ENCODE assay signal across 16 cellular contexts in genomic region chr1:215539803-215540575, GRCh38. TPM values are rescaled to one million over a fixed set of nuclear protein-coding genes. Genes with fewer than 3 reads are reported as not detected.
DNase-seq lines count a peak whose midpoint lies in the region; ATAC-seq and TF ChIP-seq lines count a peak whose summit lies in the region.
"Had no signal": no experiment of that assay in that cellular context is flagged by ENCODE, and none has a peak within 500 bp of the region (broad histone marks: within the 10 kb centered on the region; RNA-seq: fewer than 3 reads in every experiment).

No MANE protein-coding gene starts in this region.

- peaks cover 0 to 3% of the 10 kb centered on the region in 2 donors for H3K4me1 ChIP-seq in breast epithelium
- H3K4me1 ChIP-seq in prostate gland (replicated peaks): peaks cover 12% of the 10 kb centered on the region

- DNase-seq in EL: peak; percentile 34
- DNase-seq in NCI-H2171 treated with DMSO at 0.1 percent for 48 hours (lab: John Stamatoyannopoulos, UW): peak; percentile 90
- peak; percentile 60 to 64 for DNase-seq in breast epithelium (ENCODE audit: low spot score in 2 of 2)
- peak; percentile 85 for DNase-seq in prostate gland (ENCODE audit: low spot score)
- no peak for DNase-seq in NCI-H146 treated with DMSO at 0.1 percent for 48 hours (lab: John Stamatoyannopoulos, UW; ENCODE audit: unreplicated experiment)
- DNase-seq in GDM1 (lab: John Stamatoyannopoulos, UW): no peak
- DNase-seq: activated CD4-positive, alpha-beta T cell treated with anti-CD3 and anti-CD28 coated beads, Interleukin-2, amount 50 U/mL, for 48 hours; CD4-positive, alpha-beta T cell; cortex of kidney; H9; Karpas-422; left ventricle myocardium superior had no signal

- H3K4me3 ChIP-seq in breast epithelium (no peak overlapping the region), prostate gland (no peak overlapping the region)
- H3K4me3 ChIP-seq: gastroesophageal sphincter had no signal

- peak overlapping the region; percentile 15 to 46 for H3K27ac ChIP-seq in breast epithelium
- H3K27ac ChIP-seq in prostate gland: peak overlapping the region; percentile 27 to 39

- WGBS in prostate gland: 3% methylated on average over 5 of the region's 5 CpGs

- intact Hi-C loops in breast epithelium (cut with DNase I; ENCODE audit: low total_unique reads): no loop called here
- intact Hi-C loops in prostate gland (cut with DNase I): no loop called here

- H3K9me3 ChIP-seq in breast epithelium (peaks cover 0 to 5% of the 10 kb centered on the region in 2 donors), prostate gland (no peaks in the 10 kb centered on the region)

- H3K27me3 ChIP-seq in breast epithelium (no peaks in the 10 kb centered on the region), prostate gland (replicated peaks; ENCODE audit: insufficient read depth) (no peaks in the 10 kb centered on the region)
- H3K27me3 ChIP-seq: gastroesophageal sphincter had no signal

- TF ChIP-seq POLR2A in breast epithelium (IDR thresholded peaks at IDR 0.05): no peak
- no peak for TF ChIP-seq POLR2A in prostate gland (IDR thresholded peaks at IDR 0.05)

- no peak for TF ChIP-seq CTCF in breast epithelium (IDR thresholded peaks at IDR 0.05)
- TF ChIP-seq CTCF in prostate gland (IDR thresholded peaks at IDR 0.05): no peak

- H3K36me3 ChIP-seq in breast epithelium (no peaks in the 10 kb centered on the region), prostate gland (no peaks in the 10 kb centered on the region)
- H3K36me3 ChIP-seq: gastroesophageal sphincter had no signal

- ATAC-seq in GM21619 (IDR thresholded peaks at IDR 0.05; ENCODE audit: unreplicated experiment) (no peak), HG03135 (IDR thresholded peaks at IDR 0.05; ENCODE audit: unreplicated experiment) (no peak)
- ATAC-seq: gastroesophageal sphincter; left ventricle myocardium superior; stimulated activated memory B cell treated with anti-CD40 and anti-IgM and Interleukin-4, amounts not matched to agents 10 μg/mL and 1 μg/mL and 100 μg/mL, for 72 hours had no signal

RNA-seq across cellular contexts. Expression of gene KCTD3, which starts 27.1 kb away (rescaled TPM):
- total RNA-seq in breast epithelium: 10 to 100 TPM; 60.8 to 100.0 (median 87.8) TPM
- total RNA-seq in prostate gland: 10 to 100 TPM; 78.3 to 95.5 TPM

Comparison
In these comparisons a context has a peak if more than half of its experiments do, and no peak if none do; other contexts are left out.
1. DNase-seq: peak in EL (single experiment), NCI-H2171 treated with DMSO at 0.1 percent for 48 hours (single experiment), breast epithelium (2 of 2) and prostate gland (single experiment); none in NCI-H146 treated with DMSO at 0.1 percent for 48 hours (single experiment) and GDM1 (single experiment).